In the genomic region with DNA sequence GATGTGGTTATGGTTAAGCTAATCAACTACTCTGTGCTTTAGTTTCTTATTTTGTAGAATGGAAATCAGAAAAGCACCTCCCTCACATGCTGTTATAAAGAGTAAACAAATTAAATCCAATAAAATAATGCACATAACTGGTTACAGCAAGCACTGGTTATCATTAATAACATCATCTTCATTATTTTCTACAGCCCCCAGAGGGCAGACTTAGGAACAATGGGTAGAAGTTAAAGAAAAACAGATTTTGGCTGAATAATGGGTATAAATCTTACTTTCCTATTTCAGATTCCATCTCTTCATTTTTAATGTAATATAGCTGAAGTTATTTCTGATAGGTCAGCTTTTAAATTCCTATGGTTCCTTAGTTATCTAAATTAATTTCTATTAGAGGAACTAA, we compare ENCODE assay signal across 11 cellular contexts.
DNase-seq lines count a peak whose midpoint lies in the region; ATAC-seq and TF ChIP-seq lines count a peak whose summit lies in the region.
"Had no signal": no experiment of that assay in that cellular context is flagged by ENCODE, and none has a peak within 500 bp of the region (broad histone marks: within the 10 kb centered on the region; RNA-seq: fewer than 3 reads in every experiment).

No MANE protein-coding gene starts in this region.

- intact Hi-C loops in CD14-positive monocyte (cut with micrococcal nuclease) (loop anchor here (2.0 to 10.0 kb wide), 4 partner anchors 93 to 373 kb away; a partner anchor contains a TSS), lower lobe of right lung (cut with DNase I) (no loop called here)
- intact Hi-C loops in activated CD4-positive, alpha-beta T cell treated with anti-CD3 and anti-CD28 coated beads for 36 hours (cut with DNase I, micrococcal nuclease) = loop anchor here in 1 of 2 experiments (10.0 kb wide), 1 partner anchor 325 kb away; no protein-coding TSS in a partner anchor

- H3K9me3 Mint-ChIP-seq in CD14-positive monocyte (peaks cover 0 to 5% (median 2%) of the 10 kb centered on the region in 7 donors), mesothelial cell of epicardium (peaks cover 6% of the 10 kb centered on the region)
- H3K9me3 Mint-ChIP-seq in activated CD4-positive, alpha-beta T cell treated with anti-CD3 and anti-CD28 coated beads for 36 hours (ENCODE audit: low read depth) = no peaks in the 10 kb centered on the region

- H3F3A ChIP-seq in Loucy (ENCODE audit: low read depth) = no peaks in the 10 kb centered on the region

- H3K27me3 ChIP-seq in Loucy (ENCODE audit: insufficient read depth, low read length, poor library complexity, severe bottlenecking) = no peaks in the 10 kb centered on the region
- H3K27me3 ChIP-seq in brain microvascular endothelial cell (replicated peaks) = no peaks in the 10 kb centered on the region
- no peaks in the 10 kb centered on the region for H3K27me3 ChIP-seq in lower lobe of right lung (ENCODE audit: low read depth)

- H3K36me3 ChIP-seq in Loucy (ENCODE audit: insufficient read depth, low read length) (no peaks in the 10 kb centered on the region), brain microvascular endothelial cell (replicated peaks) (no peaks in the 10 kb centered on the region), lower lobe of right lung (no peaks in the 10 kb centered on the region)

- H2AFZ ChIP-seq in Loucy (ENCODE audit: low read length) = no peak overlapping the region; the same call in 1 of the 2 replicates

- H3K4me3 ChIP-seq in Loucy (ENCODE audit: low read length, poor library complexity, severe bottlenecking) (no peak overlapping the region), brain microvascular endothelial cell (ENCODE audit: low read depth, low read length) (no peak overlapping the region), lower lobe of right lung (no peak overlapping the region)

- H3K4me1 Mint-ChIP-seq in CD14-positive monocyte (peaks cover 35% of the 10 kb centered on the region), mesothelial cell of epicardium (peaks cover 21% of the 10 kb centered on the region)
- peaks cover 3% of the 10 kb centered on the region for H3K4me1 Mint-ChIP-seq in activated CD4-positive, alpha-beta T cell treated with anti-CD3 and anti-CD28 coated beads for 36 hours

- H3K27me3 Mint-ChIP-seq in CD14-positive monocyte (ENCODE audit: low read depth in 3 of 3) = peaks cover 0 to 4% (median 3%) of the 10 kb centered on the region in 3 donors
- peaks cover 23% of the 10 kb centered on the region for H3K27me3 Mint-ChIP-seq in activated CD4-positive, alpha-beta T cell treated with anti-CD3 and anti-CD28 coated beads for 36 hours
- H3K27me3 Mint-ChIP-seq in mesothelial cell of epicardium (ENCODE audit: low read depth) = no peaks in the 10 kb centered on the region

- no peaks in the 10 kb centered on the region for H3K4me1 ChIP-seq in Loucy (ENCODE audit: insufficient read depth, low read length, poor library complexity, severe bottlenecking)
- peaks cover 47% of the 10 kb centered on the region for H3K4me1 ChIP-seq in lower lobe of right lung

- TF ChIP-seq CTCF in CD14-positive monocyte (IDR thresholded peaks at IDR 0.05) (peak; percentile 23), Loucy (conservative IDR thresholded peaks at IDR 0.05; ENCODE audit: low read length) (peak; percentile 55), brain microvascular endothelial cell (IDR thresholded peaks at IDR 0.05; ENCODE audit: low read depth, low read length, missing control alignments) (peak; percentile 18), lower lobe of right lung (IDR thresholded peaks at IDR 0.05) (no peak), mesothelial cell of epicardium (IDR thresholded peaks at IDR 0.05; ENCODE audit: unreplicated experiment) (no peak)

- H3K27ac Mint-ChIP-seq in CD14-positive monocyte = peak overlapping the region in 5 of 7 donors; percentile 9 to 100 (median 73)
- H3K27ac Mint-ChIP-seq in activated CD4-positive, alpha-beta T cell treated with anti-CD3 and anti-CD28 coated beads for 36 hours = no peak overlapping the region
- no peak overlapping the region for H3K27ac Mint-ChIP-seq in mesothelial cell of epicardium

- CTCF ChIA-PET in activated CD4-positive, alpha-beta T cell treated with anti-CD3 and anti-CD28 coated beads for 36 hours (lab: Charles Lee) = interaction anchor here (0.6 to 1.0 kb wide), 3 partner anchors 14 to 21 kb away, joined by 3 to 4 read pairs (median 4); no protein-coding TSS in a partner anchor

- H3K4me2 ChIP-seq in Loucy (ENCODE audit: low read depth, low read length, poor library complexity, severe bottlenecking) = no peak overlapping the region

- no peaks in the 10 kb centered on the region for H4K20me1 ChIP-seq in Loucy (ENCODE audit: insufficient read depth, low read length, poor library complexity, severe bottlenecking)

- H3K9ac ChIP-seq in Loucy (ENCODE audit: low read depth, low read length, poor library complexity, severe bottlenecking) = no peak overlapping the region

- H3K9me2 ChIP-seq in Loucy (replicated peaks; ENCODE audit: low read depth, low read length) = no peaks in the 10 kb centered on the region

- POLR2A ChIA-PET in activated CD4-positive, alpha-beta T cell treated with anti-CD3 and anti-CD28 coated beads for 36 hours (lab: Charles Lee) = no interaction called here

- H3K9me3 ChIP-seq in Loucy (ENCODE audit: insufficient read depth, low read depth, low read length) (no peaks in the 10 kb centered on the region), lower lobe of right lung (no peaks in the 10 kb centered on the region)

- DNase-seq in CD14-positive monocyte (ENCODE audit: low spot score) (no peak), brain microvascular endothelial cell (peak; percentile 20), lower lobe of right lung (no peak), mesothelial cell of epicardium (ENCODE audit: low spot score in 2 of 2, unreplicated experiment in 2 of 2) (no peak)
- DNase-seq in activated CD4-positive, alpha-beta T cell treated with anti-CD3 and anti-CD28 coated beads for 36 hours = no peak
- DNase-seq: activated CD8-positive, alpha-beta memory T cell treated with anti-CD3 and anti-CD28 coated beads, Interleukin-2, amount 50 U/mL, for 48 hours; Calu3; effector CD4-positive, alpha-beta T cell had no signal

- in situ Hi-C loops in brain microvascular endothelial cell (cut with HindIII; ENCODE audit: low pct_ligation_motif_present, low sequenced_read_pairs) = no loop called here

- H3K27ac ChIP-seq in brain microvascular endothelial cell (peak overlapping the region; percentile 96), lower lobe of right lung (peak overlapping the region; percentile 78)

- no peak for ATAC-seq in lower lobe of right lung
- ATAC-seq in activated CD4-positive, alpha-beta T cell treated with anti-CD3 and anti-CD28 coated beads for 36 hours = no peak
- ATAC-seq in GM21367 (IDR thresholded peaks at IDR 0.05; ENCODE audit: unreplicated experiment) = no peak
- no peak for ATAC-seq in HG03196 (IDR thresholded peaks at IDR 0.05; ENCODE audit: unreplicated experiment)

- H3K4me3 Mint-ChIP-seq in CD14-positive monocyte (no peak overlapping the region), mesothelial cell of epicardium (no peak overlapping the region)
- no peak overlapping the region for H3K4me3 Mint-ChIP-seq in activated CD4-positive, alpha-beta T cell treated with anti-CD3 and anti-CD28 coated beads for 36 hours

- H3K36me3 Mint-ChIP-seq in CD14-positive monocyte (no peaks in the 10 kb centered on the region), mesothelial cell of epicardium (peaks cover 6% of the 10 kb centered on the region)
- no peaks in the 10 kb centered on the region for H3K36me3 Mint-ChIP-seq in activated CD4-positive, alpha-beta T cell treated with anti-CD3 and anti-CD28 coated beads for 36 hours (ENCODE audit: low read depth)

- H3K79me2 ChIP-seq in Loucy (ENCODE audit: insufficient read depth, low read length) = no peaks in the 10 kb centered on the region

Comparison
In these comparisons a context has a peak if more than half of its experiments do, and no peak if none do; other contexts are left out.
1. H3K27ac Mint-ChIP-seq: peak in CD14-positive monocyte (5 of 7); none in activated CD4-positive, alpha-beta T cell treated with anti-CD3 and anti-CD28 coated beads for 36 hours (single experiment) and mesothelial cell of epicardium (single experiment).
2. CTCF ChIP-seq: peak in CD14-positive monocyte (single experiment), Loucy (single experiment) and brain microvascular endothelial cell (single experiment); none in lower lobe of right lung (single experiment) and mesothelial cell of epicardium (single experiment).